8 cellular contexts compared by ENCODE assay signal in genomic region chr1:155910621-155911121, GRCh38. TPM values are rescaled to one million over a fixed set of nuclear protein-coding genes. Genes with fewer than 3 reads are reported as not detected.
A peak's percentile ranks its signal among the peaks of the same experiment; 100 is the strongest.
DNase-seq lines count a peak whose midpoint lies in the region; ATAC-seq, FAIRE-seq and TF ChIP-seq lines count a peak whose summit lies in the region.

No MANE protein-coding gene starts in this region.

- DNase-seq in Calu3 (peak; percentile 37), NCI-H460 (ENCODE audit: extremely low read depth, low read depth) (peak; percentile 58), astrocyte (ENCODE audit: low read depth) (peak; percentile 37), hypothalamus (lab: John Stamatoyannopoulos, UW) (peak in 32 of 51 donors; percentile 7 to 70 (median 24)), putamen (ENCODE audit: low spot score) (peak; percentile 37)

- no TSS peak for BruUV-seq in Calu3 (replicated peaks; lab: Mats Ljungman, UMichigan)

- H3K4me2 ChIP-seq in astrocyte (ENCODE audit: low read length), result peak overlapping the region; percentile 96

- H3K4me1 Mint-ChIP-seq in Calu3 (ENCODE audit: low read depth, unreplicated experiment), result peaks cover 20% of the 10 kb centered on the region
- peaks cover 29% of the 10 kb centered on the region for H3K4me1 Mint-ChIP-seq in astrocyte (ENCODE audit: low read depth, unreplicated experiment)

- peaks cover 13% of the 10 kb centered on the region for H3K4me1 ChIP-seq in astrocyte (ENCODE audit: insufficient read depth, low read length)

- H3K9me3 ChIP-seq in astrocyte (ENCODE audit: insufficient read depth, low read depth, low read length), result no peaks in the 10 kb centered on the region

- H3K36me3 ChIP-seq in astrocyte (ENCODE audit: insufficient read depth, low read length), result peaks cover 31% of the 10 kb centered on the region

- no peaks in the 10 kb centered on the region for H3K27me3 ChIP-seq in astrocyte (ENCODE audit: insufficient read depth, low read length)

- H3K9me3 Mint-ChIP-seq in Calu3 (ENCODE audit: low read depth, unreplicated experiment) (no peaks in the 10 kb centered on the region), astrocyte (ENCODE audit: unreplicated experiment) (no peaks in the 10 kb centered on the region)

- no peak for FAIRE-seq in astrocyte (lab: Jason Lieb, UNC)

- peak overlapping the region; percentile 73 for H3K4me3 ChIP-seq in astrocyte (ENCODE audit: insufficient read depth, low read depth, low read length)

- H2AFZ ChIP-seq in astrocyte (ENCODE audit: low read depth, low read length), result peak overlapping the region; percentile 24

- peak overlapping the region; percentile 78 for H3K27ac ChIP-seq in astrocyte (ENCODE audit: low read depth, low read length)

- peak; percentile 14 for ATAC-seq in GM21786 (IDR thresholded peaks at IDR 0.05; ENCODE audit: unreplicated experiment)
- no peak for ATAC-seq in GM18870 (IDR thresholded peaks at IDR 0.05; ENCODE audit: unreplicated experiment)
- ATAC-seq in GM21825 (IDR thresholded peaks at IDR 0.05; ENCODE audit: unreplicated experiment), result no peak

- H3K36me3 Mint-ChIP-seq in Calu3 (ENCODE audit: insufficient read depth, unreplicated experiment), result peaks cover 89% of the 10 kb centered on the region
- peaks cover 16% of the 10 kb centered on the region for H3K36me3 Mint-ChIP-seq in astrocyte (ENCODE audit: low read depth, unreplicated experiment)

- no peaks in the 10 kb centered on the region for H4K20me1 ChIP-seq in astrocyte (ENCODE audit: insufficient read depth, low read length)

- intact Hi-C loops in Calu3 (cut with micrococcal nuclease; ENCODE audit: unreplicated experiment), result loop anchor here (5.0 kb wide), 1 partner anchor 53 kb away; the partner anchor contains the start of genes GON4L and SYT11

- H3K27me3 Mint-ChIP-seq in Calu3 (ENCODE audit: unreplicated experiment) (no peaks in the 10 kb centered on the region), astrocyte (ENCODE audit: low read depth, unreplicated experiment) (no peaks in the 10 kb centered on the region)

- H3K4me3 Mint-ChIP-seq in Calu3 (ENCODE audit: low read depth, unreplicated experiment) (peak overlapping the region; percentile 97), astrocyte (ENCODE audit: unreplicated experiment) (peak overlapping the region; percentile 91)

- CTCF ChIA-PET in Calu3 (lab: Charles Lee), result no interaction called here

- H3K79me2 ChIP-seq in astrocyte (ENCODE audit: insufficient read depth, low read length), result peaks cover 29% of the 10 kb centered on the region

- no peak for TF ChIP-seq CTCF in Calu3 (IDR thresholded peaks at IDR 0.05; ENCODE audit: unreplicated experiment)
- TF ChIP-seq CTCF in astrocyte (IDR thresholded peaks at IDR 0.05; ENCODE audit: insufficient read depth, low read depth, low read length), result no peak

- H3K27ac Mint-ChIP-seq in Calu3 (ENCODE audit: unreplicated experiment), result peak overlapping the region; percentile 99
- H3K27ac Mint-ChIP-seq in astrocyte (ENCODE audit: unreplicated experiment), result peak overlapping the region; percentile 94

- H3K9ac ChIP-seq in astrocyte (ENCODE audit: low read length), result peak overlapping the region; percentile 83

RNA-seq across cellular contexts. Expression of gene RIT1, which starts 0.5 kb away (rescaled TPM):
- 34.4 and 34.7 TPM in 2 replicates for total RNA-seq in Calu3 (2022)
- 93.4 and 100.0 TPM in 2 replicates for total RNA-seq in NCI-H460 (2014; rRNA removed; shearing (Covaris generic))
- polyA plus RNA-seq in NCI-H460 (2014; cell fraction: nucleus; rRNA removed), result 28.6 and 42.9 TPM in 2 replicates
- 59.4 and 63.2 TPM in 2 replicates for total RNA-seq in astrocyte

RNA-seq across cellular contexts. Expression of gene KHDC4, which starts 23.5 kb away (rescaled TPM):
- total RNA-seq in Calu3 (2022) (99.3 and 107 TPM in 2 replicates), astrocyte (44.6 and 48.2 TPM in 2 replicates)
- 64.7 and 86.5 TPM in 2 replicates for total RNA-seq in NCI-H460 (2014; rRNA removed; shearing (Covaris generic))
- 352 and 508 TPM in 2 replicates for polyA plus RNA-seq in NCI-H460 (2014; cell fraction: nucleus; rRNA removed)

RNA-seq across cellular contexts. Expression of gene RXFP4, which starts 30.8 kb away (rescaled TPM):
- total RNA-seq in Calu3 (2022), result not detected in 2 replicates
- not detected in 2 replicates for total RNA-seq in NCI-H460 (2014; rRNA removed; shearing (Covaris generic))
- polyA plus RNA-seq in NCI-H460 (2014; cell fraction: nucleus; rRNA removed), result 0.50 and 0.86 TPM in 2 replicates
- total RNA-seq in astrocyte, result not detected in 2 replicates

RNA-seq across cellular contexts. Expression of gene SYT11, which starts 51.3 kb away (rescaled TPM):
- total RNA-seq in Calu3 (2022), result 0.98 and 1.0 TPM in 2 replicates
- total RNA-seq in NCI-H460 (2014; rRNA removed; shearing (Covaris generic)), result 0.14 and 0.37 TPM in 2 replicates
- 0.18 and 0.67 TPM in 2 replicates for polyA plus RNA-seq in NCI-H460 (2014; cell fraction: nucleus; rRNA removed)
- total RNA-seq in astrocyte, result 22.1 and 22.3 TPM in 2 replicates

RNA-seq across cellular contexts. Expression of gene GON4L, which starts 53.7 kb away (rescaled TPM):
- 64.7 and 67.1 TPM in 2 replicates for total RNA-seq in Calu3 (2022)
- 27.9 and 33.9 TPM in 2 replicates for total RNA-seq in NCI-H460 (2014; rRNA removed; shearing (Covaris generic))
- polyA plus RNA-seq in NCI-H460 (2014; cell fraction: nucleus; rRNA removed), result 36.2 and 41.2 TPM in 2 replicates
- total RNA-seq in astrocyte, result 52.8 and 58.2 TPM in 2 replicates
